Comparison of ENCODE assay signal across 1 cellular context in the genomic region with DNA sequence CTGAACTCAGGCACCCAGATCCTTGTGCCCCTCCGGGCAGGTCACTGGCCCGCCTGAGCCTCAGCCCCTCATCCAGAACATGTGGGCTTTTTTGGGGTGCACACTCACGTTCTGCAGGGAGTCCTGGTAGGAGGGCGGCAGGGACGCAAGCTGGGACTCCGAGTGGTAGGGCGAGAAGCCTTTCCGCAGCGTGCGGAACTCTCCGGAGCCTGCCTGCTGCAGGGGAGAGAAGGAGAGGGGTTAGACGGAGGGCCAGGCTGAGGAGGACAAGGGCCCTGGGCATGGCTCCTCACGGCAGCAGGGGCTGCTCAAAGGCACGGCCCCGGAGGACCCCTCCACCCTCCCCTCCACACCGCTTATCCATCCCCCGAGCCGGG.
A peak's percentile ranks its signal among the peaks of the same experiment; 100 is the strongest.
TF ChIP-seq lines count a peak whose summit lies in the region.

No MANE protein-coding gene starts in this region.

TF ChIP-seq in HepG2, 621 proteins besides CTCF, POLR2A, EP300 and RAD21:
- TF ChIP-seq ZNF234 (CRISPR knock-in tag; conservative IDR thresholded peaks at IDR 0.05) (no peak), ZNF136 (CRISPR knock-in tag; IDR thresholded peaks at IDR 0.05; ENCODE audit: low read depth) (no peak), ZNF138 (CRISPR knock-in tag; IDR thresholded peaks at IDR 0.05; ENCODE audit: low read depth) (no peak), KAT8 (CRISPR knock-in tag; IDR thresholded peaks at IDR 0.05) (no peak), ZNF326 (CRISPR knock-in tag; IDR thresholded peaks at IDR 0.05; ENCODE audit: borderline replicate concordance) (no peak), ZNF687 (CRISPR knock-in tag; IDR thresholded peaks at IDR 0.05) (0 out of 2 replicates have a peak, but pooled peaks have one; percentile 21), AGO2 (optimal IDR thresholded peaks at IDR 0.05; ENCODE audit: low read depth, low read length) (peak; percentile 13), ZNF746 (CRISPR knock-in tag; IDR thresholded peaks at IDR 0.05) (no peak), PHF8 (CRISPR knock-in tag; IDR thresholded peaks at IDR 0.05) (no peak), ONECUT2 (CRISPR knock-in tag; IDR thresholded peaks at IDR 0.05) (no peak), ZNF841 (CRISPR knock-in tag; IDR thresholded peaks at IDR 0.05; ENCODE audit: borderline replicate concordance) (no peak)
